ENCODE assay signal across 27 cellular contexts in the genomic region with DNA sequence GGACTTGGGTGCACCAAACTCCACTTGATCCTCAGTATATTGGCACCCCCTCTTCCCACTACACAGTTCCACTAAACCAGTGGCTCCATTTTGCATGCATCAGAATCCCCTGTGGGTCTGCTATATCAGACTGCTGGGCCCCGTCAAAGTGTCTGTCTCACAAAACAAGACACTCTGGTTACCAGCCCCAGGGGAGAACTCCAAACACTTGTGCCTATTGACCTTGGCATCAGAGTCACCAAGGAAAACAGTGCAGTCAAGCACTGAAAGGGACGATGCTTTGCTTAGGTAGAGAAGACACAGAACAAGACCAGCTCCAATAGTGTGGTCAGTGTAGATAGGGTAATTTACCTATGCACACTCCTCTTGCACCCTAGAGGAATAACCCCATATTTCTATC.
DNase-seq lines count a peak whose midpoint lies in the region; TF ChIP-seq lines count a peak whose summit lies in the region.
"Had no signal": no experiment of that assay in that cellular context is flagged by ENCODE, and none has a peak within 500 bp of the region (broad histone marks: within the 10 kb centered on the region; RNA-seq: fewer than 3 reads in every experiment).

No MANE protein-coding gene starts in this region.

- DNase-seq in NCI-H748 (lab: John Stamatoyannopoulos, UW; ENCODE audit: unreplicated experiment) (peak; percentile 36), NCI-H748 treated with DMSO at 0.1 percent for 48 hours (lab: John Stamatoyannopoulos, UW) (no peak), NCI-H2029 treated with DMSO at 0.1 percent for 48 hours (lab: John Stamatoyannopoulos, UW) (peak; percentile 56), globus pallidus (ENCODE audit: low spot score) (no peak), NCI-H2196 treated with DMSO at 0.1 percent for 48 hours (lab: John Stamatoyannopoulos, UW; ENCODE audit: unreplicated experiment) (no peak)
- no peak for DNase-seq in activated effector memory CD4-positive, alpha-beta T cell treated with Interleukin-2 at 50 U/mL for 16 hours
- DNase-seq: AML-193; CD4-positive, alpha-beta memory T cell; COR-L47; DMS79; EL; GDM1; GOT3; HCEC 1CT; KG1; MM.1S; NCI-H1048; NCI-H1436; NCI-H187; NCI-H226; NCI-H82; OCI-M1; Peyer's patch; SIG-M5 had no signal

- no peak for TF ChIP-seq CTCF in VCaP (conservative IDR thresholded peaks at IDR 0.05)

- peak overlapping the region; percentile 68 for H3K27ac ChIP-seq in VCaP
- H3K27ac ChIP-seq: BLaER1 treated with 17β-estradiol and CSF1 and Interleukin-3, amounts not matched to agents 10 nM and 100 nM; Peyer's patch; SK-N-MC had no signal

Comparison
In these comparisons a context has a peak if more than half of its experiments do, and no peak if none do; other contexts are left out.
1. DNase-seq: peak in NCI-H748 (single experiment) and NCI-H2029 treated with DMSO at 0.1 percent for 48 hours (single experiment); none in NCI-H748 treated with DMSO at 0.1 percent for 48 hours (single experiment), activated effector memory CD4-positive, alpha-beta T cell treated with Interleukin-2 at 50 U/mL for 16 hours (single experiment), globus pallidus (single experiment) and NCI-H2196 treated with DMSO at 0.1 percent for 48 hours (single experiment).